15 cellular contexts compared by ENCODE assay signal in genomic region chr19:15025237-15025636, GRCh38. TPM values are rescaled to one million over a fixed set of nuclear protein-coding genes. Genes with fewer than 3 reads are reported as not detected.
DNase-seq lines count a peak whose midpoint lies in the region; TF ChIP-seq lines count a peak whose summit lies in the region.
"Had no signal": no experiment of that assay in that cellular context is flagged by ENCODE, and none has a peak within 500 bp of the region (broad histone marks: within the 10 kb centered on the region; RNA-seq: fewer than 3 reads in every experiment).

No MANE protein-coding gene starts in this region.

- no peak overlapping the region for H3K4me2 ChIP-seq in mesenchymal stem cell (ENCODE audit: low read length, poor library complexity, severe bottlenecking)

- no peaks in the 10 kb centered on the region for H3K9me3 ChIP-seq in mesenchymal stem cell (ENCODE audit: control insufficient read depth, low read length)
- H3K9me3 ChIP-seq: neutrophil, upper lobe of left lung had no signal

- H3K27ac ChIP-seq in HL-60 (replicated peaks) (no peak overlapping the region), mesenchymal stem cell (ENCODE audit: low read length, poor library complexity, severe bottlenecking) (no peak overlapping the region)
- H3K27ac ChIP-seq: neutrophil, upper lobe of left lung had no signal

- H3K14ac ChIP-seq in mesenchymal stem cell (ENCODE audit: low read length in 2 of 2) = no peak overlapping the region

- no peak overlapping the region for H3K9ac ChIP-seq in mesenchymal stem cell (ENCODE audit: low read length)

- no peak overlapping the region for H4K8ac ChIP-seq in mesenchymal stem cell (ENCODE audit: low read length)

- H3K23ac ChIP-seq in mesenchymal stem cell (ENCODE audit: low read length in 2 of 2) = no peak overlapping the region

- no peak overlapping the region for H3K4me3 ChIP-seq in HL-60 (replicated peaks; ENCODE audit: insufficient read depth, low read length)
- H3K4me3 ChIP-seq in mesenchymal stem cell (ENCODE audit: insufficient read depth in 1 of 2, low read depth in 1 of 2, low read length in 2 of 2) = no peak overlapping the region
- H3K4me3 ChIP-seq: upper lobe of left lung had no signal

- H2BK12ac ChIP-seq in mesenchymal stem cell (ENCODE audit: low read length in 2 of 2) = no peak overlapping the region

- H3K4ac ChIP-seq in mesenchymal stem cell (ENCODE audit: low read depth in 1 of 2, low read length in 2 of 2) = no peak overlapping the region

- H2BK120ac ChIP-seq in mesenchymal stem cell (ENCODE audit: low read depth, low read length) = no peak overlapping the region

- H2BK5ac ChIP-seq in mesenchymal stem cell (ENCODE audit: low read depth, low read length, poor library complexity, severe bottlenecking) = no peak overlapping the region

- H3K79me1 ChIP-seq in mesenchymal stem cell (replicated peaks; ENCODE audit: low read length, poor library complexity, severe bottlenecking) = no peaks in the 10 kb centered on the region

- 79% methylated on average over 2 of the region's 2 CpGs for WGBS in mesenchymal stem cell

- in situ Hi-C loops in SK-MEL-5 (cut with HindIII; ENCODE audit: low pct_unique_long_range_greater_than_20kb, low sequenced_read_pairs) = no loop called here

- H3K18ac ChIP-seq in mesenchymal stem cell (ENCODE audit: low read depth in 1 of 2, low read length in 2 of 2) = no peak overlapping the region

- H3K27me3 ChIP-seq in HL-60 (ENCODE audit: insufficient read depth, poor library complexity, severe bottlenecking) (no peaks in the 10 kb centered on the region), mesenchymal stem cell (ENCODE audit: control insufficient read depth in 1 of 2, insufficient read depth in 1 of 2, low read length in 2 of 2) (peaks cover 0 to 15% of the 10 kb centered on the region in 2 experiments)
- H3K27me3 ChIP-seq: upper lobe of left lung had no signal

- H2AK5ac ChIP-seq in mesenchymal stem cell (ENCODE audit: low read length, severe bottlenecking) = no peak overlapping the region

- peak; percentile 14 for TF ChIP-seq CTCF in HL-60 (IDR thresholded peaks at IDR 0.05; ENCODE audit: insufficient read depth, low read length)

- H2BK15ac ChIP-seq in mesenchymal stem cell (ENCODE audit: low read depth, poor library complexity, severe bottlenecking) = no peak overlapping the region

- no peak overlapping the region for H4K91ac ChIP-seq in mesenchymal stem cell (ENCODE audit: low read length)

- no peaks in the 10 kb centered on the region for H3K4me1 ChIP-seq in mesenchymal stem cell (ENCODE audit: control insufficient read depth, insufficient read depth, low read depth, low read length)
- H3K4me1 ChIP-seq: upper lobe of left lung had no signal

- H3K36me3 ChIP-seq in mesenchymal stem cell (ENCODE audit: control insufficient read depth in 1 of 2, insufficient read depth in 2 of 2, low read depth in 1 of 2, low read length in 2 of 2) = peaks cover 0 to 3% of the 10 kb centered on the region in 2 experiments
- H3K36me3 ChIP-seq: neutrophil, upper lobe of left lung had no signal

- DNase-seq in DMS53 (lab: John Stamatoyannopoulos, UW) = peak; percentile 17
- DNase-seq in DMS53 treated with DMSO at 0.1 percent for 48 hours (lab: John Stamatoyannopoulos, UW; ENCODE audit: unreplicated experiment) = no peak
- DNase-seq in HL-60 (ENCODE audit: low read depth in 1 of 2, low spot score in 1 of 2) = peak; percentile 14 to 28
- DNase-seq in SK-MEL-5 (ENCODE audit: low read depth, low spot score) = peak; percentile 32
- peak; percentile 1 for DNase-seq in myocyte (ENCODE audit: low read depth)
- no peak for DNase-seq in midbrain (lab: John Stamatoyannopoulos, UW)
- DNase-seq in LoVo (ENCODE audit: low spot score) = no peak
- DNase-seq in mesenchymal stem cell = no peak
- DNase-seq: activated CD4-positive, CD25-positive, alpha-beta regulatory T cell treated with anti-CD3 and anti-CD28 coated beads, Interleukin-2, amount 50 U/mL, for 72 hours; effector CD4-positive, alpha-beta T cell; H9; NCI-H748 treated with DMSO at 0.1 percent for 48 hours; upper lobe of left lung had no signal

- no peak overlapping the region for H2AFZ ChIP-seq in mesenchymal stem cell (ENCODE audit: low read depth, low read length)

RNA-seq across cellular contexts. Expression of gene CASP14, which starts 24.0 kb away (rescaled TPM):
- total RNA-seq in SK-MEL-5 (2014; rRNA removed; shearing (Covaris generic)) = not detected in 2 replicates
- polyA plus RNA-seq in SK-MEL-5 (2015; cell fraction: cytosol; rRNA removed) = not detected in 2 replicates
- not detected in 2 replicates for polyA plus RNA-seq in SK-MEL-5 (2015; cell fraction: nucleus; rRNA removed)
- total RNA-seq in myocyte = not detected in 2 replicates
- not detected for polyA plus RNA-seq in myocyte (2012)
- polyA plus RNA-seq in mesenchymal stem cell (2013, experiment 1 of 2) = not detected
- not detected for polyA plus RNA-seq in mesenchymal stem cell (2013, experiment 2 of 2)
- total RNA-seq: activated naive CD4-positive, alpha-beta T cell treated with anti-CD3 and anti-CD28 coated beads, Interleukin-2, amount 50 U/mL, for 72 hours; H9; upper lobe of left lung had no signal

RNA-seq across cellular contexts. Expression of gene SLC1A6, which starts 45.6 kb away (rescaled TPM):
- not detected in 2 replicates for total RNA-seq in SK-MEL-5 (2014; rRNA removed; shearing (Covaris generic))
- polyA plus RNA-seq in SK-MEL-5 (2015; cell fraction: cytosol; rRNA removed) = 0.08 TPM in 1 of 2 replicates, not detected in the other
- polyA plus RNA-seq in SK-MEL-5 (2015; cell fraction: nucleus; rRNA removed) = 0.14 TPM in 1 of 2 replicates, not detected in the other
- not detected in 2 replicates for total RNA-seq in myocyte
- not detected for polyA plus RNA-seq in myocyte (2012)
- not detected for polyA plus RNA-seq in mesenchymal stem cell (2013, experiment 1 of 2)
- not detected for polyA plus RNA-seq in mesenchymal stem cell (2013, experiment 2 of 2)
- total RNA-seq: activated naive CD4-positive, alpha-beta T cell treated with anti-CD3 and anti-CD28 coated beads, Interleukin-2, amount 50 U/mL, for 72 hours; upper lobe of left lung had no signal

RNA-seq across cellular contexts. Expression of gene OR1I1, which starts 56.8 kb away (rescaled TPM):
- not detected in 2 replicates for total RNA-seq in SK-MEL-5 (2014; rRNA removed; shearing (Covaris generic))
- not detected in 2 replicates for polyA plus RNA-seq in SK-MEL-5 (2015; cell fraction: cytosol; rRNA removed)
- polyA plus RNA-seq in SK-MEL-5 (2015; cell fraction: nucleus; rRNA removed) = not detected in 2 replicates
- total RNA-seq in myocyte = not detected in 2 replicates
- polyA plus RNA-seq in myocyte (2012) = not detected
- not detected for polyA plus RNA-seq in mesenchymal stem cell (2013, experiment 1 of 2)
- not detected for polyA plus RNA-seq in mesenchymal stem cell (2013, experiment 2 of 2)
- total RNA-seq: activated naive CD4-positive, alpha-beta T cell treated with anti-CD3 and anti-CD28 coated beads, Interleukin-2, amount 50 U/mL, for 72 hours; H9; upper lobe of left lung had no signal

Comparison
In these comparisons a context has a peak if more than half of its experiments do, and no peak if none do; other contexts are left out.
1. DNase-seq: peak in DMS53 (single experiment), HL-60 (2 of 2), SK-MEL-5 (single experiment) and myocyte (single experiment); none in DMS53 treated with DMSO at 0.1 percent for 48 hours (single experiment), midbrain (single experiment), LoVo (single experiment) and mesenchymal stem cell (single experiment).